25 cellular contexts compared by ENCODE assay signal in the genomic region with DNA sequence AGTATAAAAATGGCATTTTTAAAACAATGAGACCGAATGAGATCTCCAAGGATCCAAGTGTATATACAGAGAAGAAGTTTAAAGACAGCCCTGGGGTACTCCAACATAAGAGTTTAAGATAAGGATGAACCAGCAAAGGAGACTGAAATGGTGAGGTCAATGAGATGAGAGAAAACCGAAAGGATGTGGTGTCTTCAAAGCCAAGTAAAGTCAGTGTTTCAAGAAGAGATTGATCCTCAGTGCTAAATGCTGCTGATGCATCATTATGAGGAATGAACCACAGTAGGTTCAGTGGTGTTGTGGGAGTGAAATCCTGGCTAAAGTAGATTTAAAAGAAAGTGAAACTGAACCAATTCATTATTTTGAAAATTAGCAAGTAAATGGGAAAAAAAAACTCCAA.
"Had no signal": no experiment of that assay in that cellular context is flagged by ENCODE, and none has a peak within 500 bp of the region (broad histone marks: within the 10 kb centered on the region; RNA-seq: fewer than 3 reads in every experiment).

No MANE protein-coding gene starts in this region.

- H3K9me3 Mint-ChIP-seq: activated T-helper 2 cell treated with anti-CD3 and anti-CD28 coated beads, Interferon-gamma antibody, Interleukin-2, Interleukin-4, amounts not matched to agents 10 μg/mL and 5 μg/mL and 100 μg/mL, durations not matched to agents 14 hours and 24 hours and 36 hours; memory B cell; nephron progenitor cell; T-helper 1 cell treated with Interleukin-12 subunit alpha and Interleukin-12 subunit beta and Interleukin-4 antibody, amounts not matched to agents 30 μg/mL and 1 μg/mL, for 36 hours had no signal

- H3K4me1 Mint-ChIP-seq: memory B cell, nephron progenitor cell had no signal

- H3K4me3 Mint-ChIP-seq: memory B cell; nephron progenitor cell; T-helper 1 cell treated with Interleukin-12 subunit alpha and Interleukin-12 subunit beta and Interleukin-4 antibody, amounts not matched to agents 30 μg/mL and 1 μg/mL, for 36 hours had no signal

- ATAC-seq: body of pancreas, heart right ventricle, left cardiac atrium, pancreas, psoas muscle had no signal

- H3K27ac ChIP-seq: body of pancreas, cardiac muscle cell, heart right ventricle, pancreas, psoas muscle, right atrium auricular region, spleen, tibial artery had no signal

- H3K27ac Mint-ChIP-seq: activated T-helper 2 cell treated with anti-CD3 and anti-CD28 coated beads, Interferon-gamma antibody, Interleukin-2, Interleukin-4, amounts not matched to agents 10 μg/mL and 5 μg/mL and 100 μg/mL, durations not matched to agents 14 hours and 24 hours and 36 hours; memory B cell; nephron progenitor cell; T-helper 1 cell treated with Interleukin-12 subunit alpha and Interleukin-12 subunit beta and Interleukin-4 antibody, amounts not matched to agents 30 μg/mL and 1 μg/mL, for 36 hours had no signal

- H3K36me3 ChIP-seq: cardiac muscle cell, heart right ventricle, pancreas, right atrium auricular region, spleen, tibial artery had no signal

- DNase-seq: activated CD4-positive, alpha-beta T cell treated with anti-CD3 and anti-CD28 coated beads, Interleukin-2, amount 50 U/mL, for 48 hours; activated naive CD4-positive, alpha-beta T cell; activated T-cell treated with anti-CD3 and anti-CD28 coated beads, Interleukin-2, amount 50 U/mL, for 1 hour; anterior cingulate cortex; body of pancreas; dermis blood vessel endothelial cell; effector CD8-positive, alpha-beta T cell; erythroblast; foreskin fibroblast; heart right ventricle; islet precursor cell; left cardiac atrium; nephron progenitor cell; pancreas; psoas muscle; spleen; stimulated activated CD4-positive, alpha-beta T cell treated with anti-CD3 and anti-CD28 coated beads, Interleukin-4, amount 100 ng/mL, for 24 hours; stimulated activated naive CD4-positive, alpha-beta T cell treated with Interleukin-2 at 50 U/mL for 16 hours; substantia nigra; tibial artery had no signal

- H3K36me3 Mint-ChIP-seq: memory B cell had no signal

- H3K4me3 ChIP-seq: body of pancreas, cardiac muscle cell, heart right ventricle, pancreas, psoas muscle, right atrium auricular region, spleen, tibial artery had no signal

- H3K27me3 ChIP-seq: body of pancreas, cardiac muscle cell, pancreas, right atrium auricular region had no signal

- H3K9me3 ChIP-seq: body of pancreas, heart right ventricle, pancreas, psoas muscle, right atrium auricular region, spleen, tibial artery had no signal

- H3K4me1 ChIP-seq: body of pancreas, heart right ventricle, pancreas, psoas muscle, right atrium auricular region, spleen, tibial artery had no signal
